In the genomic region with DNA sequence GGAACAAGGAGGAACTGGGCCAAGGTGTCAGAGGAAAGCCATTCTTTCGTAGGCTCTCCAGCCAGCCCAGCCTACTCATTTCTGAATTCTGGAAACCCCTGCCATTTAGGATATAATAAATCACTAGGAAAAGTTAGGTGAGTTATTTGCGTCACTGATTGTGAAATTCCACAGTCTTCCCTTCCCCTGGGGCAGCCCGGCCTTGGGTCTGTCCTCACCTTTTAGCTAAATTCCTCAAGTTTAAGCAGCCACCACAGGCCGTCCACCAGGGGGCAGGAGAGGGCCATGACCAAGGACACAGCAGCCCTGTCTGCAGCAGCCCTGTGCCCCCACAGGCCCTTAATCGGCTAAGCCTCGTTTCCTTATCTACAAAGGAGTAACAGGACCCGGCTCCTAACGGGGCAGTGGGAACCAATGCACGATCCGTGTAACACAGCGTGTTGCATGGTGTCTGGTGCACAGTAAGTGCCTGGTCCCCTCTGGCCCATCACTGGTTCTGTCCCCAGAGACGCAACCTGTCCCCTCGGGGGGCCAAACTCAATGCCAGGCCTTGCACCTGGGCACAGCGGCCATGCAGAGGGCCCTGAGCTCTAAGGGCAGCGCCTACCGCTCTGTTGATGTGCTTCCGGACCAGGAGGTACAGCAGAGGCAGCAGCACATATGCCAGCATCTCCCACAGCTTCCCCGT, we compare ENCODE assay signal across 8 cellular contexts. TPM values are rescaled to one million over a fixed set of nuclear protein-coding genes. Genes with fewer than 3 reads are reported as not detected.
DNase-seq lines count a peak whose midpoint lies in the region; ATAC-seq and TF ChIP-seq lines count a peak whose summit lies in the region.

No MANE protein-coding gene starts in this region.

- H3K4me1 Mint-ChIP-seq in activated CD4-positive, alpha-beta memory T cell treated with anti-CD3 and anti-CD28 coated beads for 36 hours (ENCODE audit: low read depth): peaks cover 12% of the 10 kb centered on the region

- no peaks in the 10 kb centered on the region for H3K79me2 ChIP-seq in HCT116 (ENCODE audit: insufficient read depth, low read length)

- H3K4me3 ChIP-seq in BLaER1 (no peak overlapping the region), HCT116 (replicated peaks in 1 of 2; ENCODE audit: low read depth in 1 of 2, low read length in 2 of 2) (no peak overlapping the region), dorsolateral prefrontal cortex (no peak overlapping the region), lower lobe of right lung (no peak overlapping the region)

- H3K4me2 ChIP-seq in BLaER1: peak overlapping the region; percentile 48
- H3K4me2 ChIP-seq in HCT116 (ENCODE audit: low read length): no peak overlapping the region

- H3K4me1 ChIP-seq in BLaER1: peaks cover 33% of the 10 kb centered on the region
- H3K4me1 ChIP-seq in HCT116 (ENCODE audit: control insufficient read depth in 1 of 2, insufficient read depth in 2 of 2, low read length in 2 of 2): peaks cover 0 to 3% of the 10 kb centered on the region in 2 experiments; a peak in 2 of 4 replicates
- peaks cover 14% of the 10 kb centered on the region for H3K4me1 ChIP-seq in lower lobe of right lung

- H3K9ac ChIP-seq in BLaER1 (no peak overlapping the region), HCT116 (ENCODE audit: low read length) (no peak overlapping the region)

- no TSS peak for BruUV-seq in HCT116 (replicated peaks; lab: Mats Ljungman, UMichigan)

- H3K36me3 ChIP-seq in BLaER1 (peaks cover 5% of the 10 kb centered on the region; the same call in 1 of the 2 replicates), HCT116 (ENCODE audit: control insufficient read depth in 1 of 2, insufficient read depth in 2 of 2, low read length in 2 of 2) (no peaks in the 10 kb centered on the region), lower lobe of right lung (peaks cover 14% of the 10 kb centered on the region)

- peak; percentile 98 for TF ChIP-seq RAD21 in HCT116 (IDR thresholded peaks at IDR 0.05; ENCODE audit: low read depth)

- H3K27me3 ChIP-seq in BLaER1 (no peaks in the 10 kb centered on the region), HCT116 (ENCODE audit: insufficient read depth, low read length) (no peaks in the 10 kb centered on the region), dorsolateral prefrontal cortex (peaks cover 0 to 3% (median 0%) of the 10 kb centered on the region in 45 donors), lower lobe of right lung (ENCODE audit: low read depth) (no peaks in the 10 kb centered on the region)

- no peaks in the 10 kb centered on the region for H3K27me3 Mint-ChIP-seq in activated CD4-positive, alpha-beta memory T cell treated with anti-CD3 and anti-CD28 coated beads for 36 hours

- H2AFZ ChIP-seq in HCT116 (ENCODE audit: low read depth, low read length, poor library complexity, severe bottlenecking): no peak overlapping the region

- H3K9me3 ChIP-seq in BLaER1 (no peaks in the 10 kb centered on the region), HCT116 (ENCODE audit: control insufficient read depth in 1 of 2, insufficient read depth in 1 of 2, low read depth in 1 of 2, low read length in 2 of 2) (no peaks in the 10 kb centered on the region), lower lobe of right lung (no peaks in the 10 kb centered on the region)

- CTCF ChIA-PET in HCT116 (lab: Charles Lee): interaction anchor here (0.6 to 3.3 kb wide), 25 partner anchors 9 to 473 kb away, joined by 3 to 54 read pairs (median 4); a partner anchor contains a TSS
- CTCF ChIA-PET in activated CD4-positive, alpha-beta memory T cell treated with anti-CD3 and anti-CD28 coated beads for 36 hours (lab: Charles Lee): interaction anchor here (0.6 to 4.4 kb wide), 43 partner anchors 8 to 385 kb away, joined by 3 to 51 read pairs (median 5); a partner anchor contains a TSS

- RAD21 ChIA-PET in HCT116 (lab: Charles Lee; ENCODE audit: low non-redundant PET in 1 of 2, low total read pairs in 2 of 2, uncharacterized antibody in 2 of 2, unreplicated experiment in 2 of 2): interaction anchor here (0.6 to 1.5 kb wide), 7 partner anchors 83 to 380 kb away, joined by 3 to 11 read pairs (median 4); a partner anchor contains a TSS

- no peaks in the 10 kb centered on the region for H3K36me3 Mint-ChIP-seq in activated CD4-positive, alpha-beta memory T cell treated with anti-CD3 and anti-CD28 coated beads for 36 hours

- TF ChIP-seq CTCF in HCT116 (IDR thresholded peaks at IDR 0.05 in 2 of 3, conservative IDR thresholded peaks at IDR 0.05 in 1 of 3; ENCODE audit: borderline replicate concordance in 1 of 3, insufficient read depth in 1 of 3, low read depth in 2 of 3, low read length in 2 of 3): peak; percentile 94 to 96 (median 95)
- peak; percentile 80 to 97 (median 92) for TF ChIP-seq CTCF in dorsolateral prefrontal cortex (IDR thresholded peaks at IDR 0.05 in 54 of 56, conservative IDR thresholded peaks at IDR 0.05 in 2 of 56; ENCODE audit: low read depth in 1 of 56, partially characterized antibody in 56 of 56)
- TF ChIP-seq CTCF in lower lobe of right lung (IDR thresholded peaks at IDR 0.05): peak; percentile 92

- H3K27ac Mint-ChIP-seq in activated CD4-positive, alpha-beta memory T cell treated with anti-CD3 and anti-CD28 coated beads for 36 hours: no peak overlapping the region

- H4K20me1 ChIP-seq in BLaER1 (no peaks in the 10 kb centered on the region), HCT116 (ENCODE audit: insufficient read depth) (no peaks in the 10 kb centered on the region)

- H3K27ac ChIP-seq in BLaER1 (no peak overlapping the region), HCT116 (ENCODE audit: low read depth, low read length) (no peak overlapping the region), dorsolateral prefrontal cortex (no peak overlapping the region), lower lobe of right lung (no peak overlapping the region)

- TF ChIP-seq POLR2A in HCT116 (IDR thresholded peaks at IDR 0.05; ENCODE audit: borderline replicate concordance, extremely low read depth, insufficient read depth, insufficient read length): no peak

- H3K9me3 Mint-ChIP-seq in activated CD4-positive, alpha-beta memory T cell treated with anti-CD3 and anti-CD28 coated beads for 36 hours: no peaks in the 10 kb centered on the region

- POLR2A ChIA-PET in HCT116 (lab: Charles Lee): interaction anchor here (1.6 kb wide), 1 partner anchor 86 kb away, joined by 6 read pairs; no protein-coding TSS in a partner anchor
- POLR2A ChIA-PET in activated CD4-positive, alpha-beta memory T cell treated with anti-CD3 and anti-CD28 coated beads for 36 hours (lab: Charles Lee): interaction anchor here (1.0 to 1.4 kb wide), 2 partner anchors 31 to 86 kb away, joined by 4 read pairs; no protein-coding TSS in a partner anchor

- DNase-seq in HCT116 (ENCODE audit: low read depth, low spot score): peak; percentile 62
- peak; percentile 67 for DNase-seq in NCI-H748 (lab: John Stamatoyannopoulos, UW; ENCODE audit: unreplicated experiment)
- DNase-seq in activated CD4-positive, alpha-beta memory T cell treated with anti-CD3 and anti-CD28 coated beads for 36 hours: peak; percentile 90
- DNase-seq in dorsolateral prefrontal cortex: peak; percentile 65 to 94 (median 89)
- DNase-seq in lower lobe of right lung: peak; percentile 94
- peak; percentile 77 to 87 (median 83) for DNase-seq in stimulated activated CD4-positive, alpha-beta T cell treated with anti-CD3 and anti-CD28 coated beads, TNF-alpha, amount 100 ng/mL, for 48 hours (ENCODE audit: low read depth in 3 of 3)

- no peaks in the 10 kb centered on the region for H3K9me2 ChIP-seq in HCT116 (ENCODE audit: insufficient read depth)

- intact Hi-C loops in HCT116 (cut with micrococcal nuclease): loop anchor here (1.0 to 5.0 kb wide), 3 partner anchors 85 to 381 kb away; no protein-coding TSS in a partner anchor
- intact Hi-C loops in activated CD4-positive, alpha-beta memory T cell treated with anti-CD3 and anti-CD28 coated beads for 36 hours (cut with micrococcal nuclease): loop anchor here (1.0 to 10.0 kb wide), 2 partner anchors 85 to 384 kb away; no protein-coding TSS in a partner anchor
- intact Hi-C loops in dorsolateral prefrontal cortex (cut with DNase I): loop anchor here (1.0 to 5.0 kb wide), 4 partner anchors 85 to 384 kb away; no protein-coding TSS in a partner anchor
- intact Hi-C loops in lower lobe of right lung (cut with DNase I): no loop called here

- ATAC-seq in HCT116 (peak; percentile 94), lower lobe of right lung (peak; percentile 93 to 95), GM19035 (IDR thresholded peaks at IDR 0.05; ENCODE audit: unreplicated experiment) (no peak)

- no peak overlapping the region for H3K4me3 Mint-ChIP-seq in activated CD4-positive, alpha-beta memory T cell treated with anti-CD3 and anti-CD28 coated beads for 36 hours

TF ChIP-seq in HCT116, 20 proteins besides CTCF, POLR2A, EP300 and RAD21 (continues in another document):
- TF ChIP-seq FOSL1 (IDR thresholded peaks at IDR 0.05; ENCODE audit: low read depth) (no peak), TCF7L2 (IDR thresholded peaks at IDR 0.05; ENCODE audit: borderline replicate concordance, extremely low read depth, insufficient read depth, insufficient read length) (no peak), ZFX (IDR thresholded peaks at IDR 0.05) (no peak), SRF (IDR thresholded peaks at IDR 0.05; ENCODE audit: low read depth) (no peak), ZNF274 (IDR thresholded peaks at IDR 0.05; ENCODE audit: low read depth, low read length) (no peak), JUND (IDR thresholded peaks at IDR 0.05) (no peak), CBX3 (IDR thresholded peaks at IDR 0.05; ENCODE audit: low read depth) (no peak), EGR1 (IDR thresholded peaks at IDR 0.05; ENCODE audit: low read depth) (no peak), CEBPB (IDR thresholded peaks at IDR 0.05; ENCODE audit: low read depth) (no peak), ELF1 (IDR thresholded peaks at IDR 0.05; ENCODE audit: borderline replicate concordance, low read depth) (no peak)
- TF ChIP-seq, protein P1, sequence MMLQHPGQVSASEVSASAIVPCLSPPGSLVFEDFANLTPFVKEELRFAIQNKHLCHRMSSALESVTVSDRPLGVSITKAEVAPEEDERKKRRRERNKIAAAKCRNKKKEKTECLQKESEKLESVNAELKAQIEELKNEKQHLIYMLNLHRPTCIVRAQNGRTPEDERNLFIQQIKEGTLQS (IDR thresholded peaks at IDR 0.05): no peak

RNA-seq across cellular contexts. Expression of a gene that starts 18.1 kb away (rescaled TPM):
- total RNA-seq in HCT116 (2021; ENCODE audit: unreplicated experiment) (7.7 TPM), dorsolateral prefrontal cortex (1 to 10 TPM in 64 of 120 experiments, under 1 TPM in 56; 0.11 to 7.5 (median 1.1) TPM), lower lobe of right lung (14.2 TPM)
- 2.2 and 4.3 TPM in 2 replicates for polyA plus RNA-seq in HCT116 (2012)
- total RNA-seq in activated CD4-positive, alpha-beta memory T cell treated with anti-CD3 and anti-CD28 coated beads for 36 hours: 1 to 10 TPM; 3.5 to 3.9 TPM

RNA-seq across cellular contexts. Expression of a gene that starts 41.4 kb away (rescaled TPM):
- total RNA-seq in HCT116 (2021; ENCODE audit: unreplicated experiment): not detected
- 0.04 TPM in 1 of 2 replicates, not detected in the other for polyA plus RNA-seq in HCT116 (2012)
- not detected for total RNA-seq in activated CD4-positive, alpha-beta memory T cell treated with anti-CD3 and anti-CD28 coated beads for 36 hours
- total RNA-seq in dorsolateral prefrontal cortex: 10 to 100 TPM in 99 of 120 experiments, 1 to 10 TPM in 21; 2.9 to 56.3 (median 15.9) TPM
- 1.7 TPM for total RNA-seq in lower lobe of right lung
